ENCODE assay signal across 14 cellular contexts in genomic region chr7:98357751-98358161, GRCh38. TPM values are rescaled to one million over a fixed set of nuclear protein-coding genes. Genes with fewer than 3 reads are reported as not detected.
DNase-seq lines count a peak whose midpoint lies in the region; ATAC-seq and TF ChIP-seq lines count a peak whose summit lies in the region.
"Had no signal": no experiment of that assay in that cellular context is flagged by ENCODE, and none has a peak within 500 bp of the region (broad histone marks: within the 10 kb centered on the region; RNA-seq: fewer than 3 reads in every experiment).

No MANE protein-coding gene starts in this region.

- H3K4me1 Mint-ChIP-seq in effector memory CD8-positive, alpha-beta T cell (ENCODE audit: low read depth in 2 of 2): no peaks in the 10 kb centered on the region

- H3K4me2 ChIP-seq in hepatocyte: no peak overlapping the region

- H4K20me1 ChIP-seq in hepatocyte (ENCODE audit: insufficient read depth, poor library complexity, severe bottlenecking): no peaks in the 10 kb centered on the region

- H3K4me1 ChIP-seq in adrenal gland (replicated peaks in 1 of 2) (peaks cover 11 to 13% of the 10 kb centered on the region in 2 donors), hepatocyte (ENCODE audit: insufficient read depth) (peaks cover 23% of the 10 kb centered on the region), transverse colon (peaks cover 19 to 60% (median 31%) of the 10 kb centered on the region in 4 donors)

- H3K27ac ChIP-seq in adrenal gland (peak overlapping the region; percentile 16 to 76 (median 62)), hepatocyte (no peak overlapping the region), transverse colon (peak overlapping the region in 1 of 4 donors; percentile 19)
- H3K27ac ChIP-seq: VCaP had no signal

- DNase-seq in MG63 (peak; percentile 69), adrenal gland (peak; percentile 75 to 91 (median 87)), hepatocyte (ENCODE audit: low spot score) (peak; percentile 30), transverse colon (peak; percentile 40), DMS 273 (lab: John Stamatoyannopoulos, UW; ENCODE audit: unreplicated experiment) (no peak)
- no peak for DNase-seq in effector memory CD8-positive, alpha-beta T cell
- no peak for DNase-seq in activated CD4-positive, alpha-beta T cell treated with anti-CD3 and anti-CD28 coated beads, Interleukin-2, amount 50 U/mL, for 48 hours
- DNase-seq: caudate nucleus, midbrain, NCI-H2029 treated with DMSO at 0.1 percent for 48 hours, right cardiac atrium had no signal

- H3K27me3 Mint-ChIP-seq in effector memory CD8-positive, alpha-beta T cell: peaks cover 16% of the 10 kb centered on the region in 2 donors

- H3K27ac Mint-ChIP-seq in effector memory CD8-positive, alpha-beta T cell: no peak overlapping the region

- intact Hi-C loops in adrenal gland (cut with DNase I): no loop called here
- intact Hi-C loops in transverse colon (cut with DNase I; ENCODE audit: low total_unique reads): no loop called here

- TF ChIP-seq POLR2A in adrenal gland (IDR thresholded peaks at IDR 0.05) (peak in 1 of 2 donors; percentile 35), transverse colon (IDR thresholded peaks at IDR 0.05) (no peak)

- H3K27me3 ChIP-seq in MG63: no peaks in the 10 kb centered on the region
- no peaks in the 10 kb centered on the region for H3K27me3 ChIP-seq in adrenal gland
- H3K27me3 ChIP-seq in hepatocyte: no peaks in the 10 kb centered on the region
- no peaks in the 10 kb centered on the region for H3K27me3 ChIP-seq in transverse colon

- WGBS in adrenal gland, 4 donors: 24 to 37% (median 36%) methylated on average over 7 of the region's 7 CpGs
- 89% methylated on average over 7 of the region's 7 CpGs for WGBS in hepatocyte (ENCODE audit: low lambda C conversion rate, missing lambda C conversion rate)
- WGBS in transverse colon (ENCODE audit: low coverage in 1 of 2), 2 donors: 63 to 67% methylated on average over 7 of the region's 7 CpGs

- H3K79me2 ChIP-seq in hepatocyte: peaks cover 8% of the 10 kb centered on the region

- H3K9me3 Mint-ChIP-seq in effector memory CD8-positive, alpha-beta T cell: no peaks in the 10 kb centered on the region

- H3K9me2 ChIP-seq in hepatocyte (replicated peaks; ENCODE audit: insufficient read depth): no peaks in the 10 kb centered on the region

- in situ Hi-C loops in transverse colon (cut with MboI; ENCODE audit: low pct_ligation_motif_present in 1 of 4, low pct_unique_long_range_greater_than_20kb in 1 of 4, low sequenced_read_pairs in 3 of 4): no loop called here

- no peak for TF ChIP-seq EP300 in transverse colon (IDR thresholded peaks at IDR 0.05; ENCODE audit: low read depth)

- H3K9me3 ChIP-seq in MG63 (no peaks in the 10 kb centered on the region), adrenal gland (replicated peaks in 1 of 3) (no peaks in the 10 kb centered on the region), hepatocyte (ENCODE audit: low read depth) (no peaks in the 10 kb centered on the region), transverse colon (no peaks in the 10 kb centered on the region)

- H3K36me3 ChIP-seq in MG63 (no peaks in the 10 kb centered on the region), adrenal gland (replicated peaks in 1 of 2) (no peaks in the 10 kb centered on the region), hepatocyte (replicated peaks; ENCODE audit: insufficient read depth, low read depth) (no peaks in the 10 kb centered on the region), transverse colon (no peaks in the 10 kb centered on the region)

- H3K4me3 ChIP-seq in MG63 (no peak overlapping the region), adrenal gland (no peak overlapping the region), hepatocyte (no peak overlapping the region), transverse colon (no peak overlapping the region)

- no peak overlapping the region for H3K4me3 Mint-ChIP-seq in effector memory CD8-positive, alpha-beta T cell

- no peak for ATAC-seq in effector memory CD8-positive, alpha-beta T cell (replicated peaks)
- no peak for ATAC-seq in GM18858 (IDR thresholded peaks at IDR 0.05; ENCODE audit: unreplicated experiment)
- ATAC-seq: right cardiac atrium had no signal

- H3K36me3 Mint-ChIP-seq in effector memory CD8-positive, alpha-beta T cell (ENCODE audit: insufficient read depth): no peaks in the 10 kb centered on the region

- H2AFZ ChIP-seq in hepatocyte: no peak overlapping the region

- no peak for TF ChIP-seq CTCF in adrenal gland (IDR thresholded peaks at IDR 0.05)
- no peak for TF ChIP-seq CTCF in hepatocyte (IDR thresholded peaks at IDR 0.05; ENCODE audit: poor library complexity)
- no peak for TF ChIP-seq CTCF in transverse colon (IDR thresholded peaks at IDR 0.05)

RNA-seq across cellular contexts. Expression of gene BAIAP2L1, which starts 43.1 kb away (rescaled TPM):
- total RNA-seq in MG63 (2014; rRNA removed; shearing (Covaris generic); ENCODE audit: low replicate concordance): 9.6 and 11.0 TPM in 2 replicates
- 10 to 100 TPM; 16.9 to 37.5 (median 24.1) TPM for total RNA-seq in adrenal gland
- 10 to 100 TPM; 21.8 to 49.0 (median 23.1) TPM for polyA plus RNA-seq in adrenal gland
- total RNA-seq in hepatocyte: 32.0 and 34.7 TPM in 2 replicates
- polyA plus RNA-seq in hepatocyte: 25.4 and 33.7 TPM in 2 replicates
- 10 to 100 TPM; 39.8 to 59.8 (median 53.3) TPM for total RNA-seq in transverse colon
- total RNA-seq: OCI-LY7 had no signal

Comparison
In these comparisons a context has a peak if more than half of its experiments do, and no peak if none do; other contexts are left out.
1. DNase-seq: peak in MG63 (single experiment), adrenal gland (7 of 7), hepatocyte (single experiment) and transverse colon (single experiment); none in DMS 273 (single experiment), effector memory CD8-positive, alpha-beta T cell (0 of 3) and activated CD4-positive, alpha-beta T cell treated with anti-CD3 and anti-CD28 coated beads, Interleukin-2, amount 50 U/mL, for 48 hours (0 of 2).